11 cellular contexts compared by ENCODE assay signal in genomic region chr11:71488086-71488967, GRCh38. TPM values are rescaled to one million over a fixed set of nuclear protein-coding genes. Genes with fewer than 3 reads are reported as not detected.
DNase-seq lines count a peak whose midpoint lies in the region; ATAC-seq and TF ChIP-seq lines count a peak whose summit lies in the region.
"Had no signal": no experiment of that assay in that cellular context is flagged by ENCODE, and none has a peak within 500 bp of the region (broad histone marks: within the 10 kb centered on the region; RNA-seq: fewer than 3 reads in every experiment).

No MANE protein-coding gene starts in this region.

- POLR2A ChIA-PET in activated naive CD8-positive, alpha-beta T cell treated with anti-CD3 and anti-CD28 coated beads, Interleukin-2, amount 10 ng/mL, durations not matched to agents 7 days and 5 days (lab: Charles Lee): no interaction called here

- no peaks in the 10 kb centered on the region for H3K27me3 Mint-ChIP-seq in activated naive CD8-positive, alpha-beta T cell treated with anti-CD3 and anti-CD28 coated beads, Interleukin-2, amount 10 ng/mL, durations not matched to agents 7 days and 5 days

- no peaks in the 10 kb centered on the region for H3K9me3 ChIP-seq in right atrium auricular region
- no peaks in the 10 kb centered on the region for H3K9me3 ChIP-seq in uterus

- H3K4me1 ChIP-seq in right atrium auricular region: peaks cover 0 to 6% of the 10 kb centered on the region in 2 donors
- no peaks in the 10 kb centered on the region for H3K4me1 ChIP-seq in uterus

- no peak overlapping the region for H3K4me3 Mint-ChIP-seq in activated naive CD8-positive, alpha-beta T cell treated with anti-CD3 and anti-CD28 coated beads, Interleukin-2, amount 10 ng/mL, durations not matched to agents 7 days and 5 days

- H3K9me3 Mint-ChIP-seq in activated naive CD8-positive, alpha-beta T cell treated with anti-CD3 and anti-CD28 coated beads, Interleukin-2, amount 10 ng/mL, durations not matched to agents 7 days and 5 days: no peaks in the 10 kb centered on the region

- H3K27me3 ChIP-seq in right atrium auricular region (no peaks in the 10 kb centered on the region), uterus (no peaks in the 10 kb centered on the region)

- H3K36me3 ChIP-seq in right atrium auricular region (peaks cover 41% of the 10 kb centered on the region), uterus (no peaks in the 10 kb centered on the region)

- intact Hi-C loops in Right ventricle myocardium inferior (cut with DNase I): no loop called here
- intact Hi-C loops in uterus (cut with DNase I; ENCODE audit: low total_unique reads): no loop called here

- peak; percentile 30 for DNase-seq in Right ventricle myocardium inferior (ENCODE audit: missing footprints)
- DNase-seq in right atrium auricular region (ENCODE audit: low spot score): no peak
- no peak for DNase-seq in activated naive CD8-positive, alpha-beta T cell treated with anti-CD3 and anti-CD28 coated beads, Interleukin-2, amount 10 ng/mL, durations not matched to agents 7 days and 5 days
- peak; percentile 74 for DNase-seq in kidney glomerular epithelial cell (lab: John Stamatoyannopoulos, UW)
- no peak for DNase-seq in uterus
- no peak for DNase-seq in OCI-M1 (lab: John Stamatoyannopoulos, UW)
- DNase-seq in GM19240 (ENCODE audit: insufficient read length, low spot score): no peak
- DNase-seq: substantia nigra had no signal

- H3K27ac ChIP-seq in right atrium auricular region (no peak overlapping the region), uterus (peak overlapping the region; percentile 5 to 10)
- H3K27ac ChIP-seq: KMS-11 had no signal

- TF ChIP-seq CTCF in right atrium auricular region (IDR thresholded peaks at IDR 0.05) (no peak), uterus (IDR thresholded peaks at IDR 0.05) (no peak)

- no peak for TF ChIP-seq POLR2A in uterus (IDR thresholded peaks at IDR 0.05)

- peaks cover 3% of the 10 kb centered on the region for H3K4me1 Mint-ChIP-seq in activated naive CD8-positive, alpha-beta T cell treated with anti-CD3 and anti-CD28 coated beads, Interleukin-2, amount 10 ng/mL, durations not matched to agents 7 days and 5 days

- ATAC-seq in Right ventricle myocardium inferior: no peak
- no peak for ATAC-seq in activated naive CD8-positive, alpha-beta T cell treated with anti-CD3 and anti-CD28 coated beads, Interleukin-2, amount 10 ng/mL, durations not matched to agents 7 days and 5 days (ENCODE audit: low read depth)
- no peak for ATAC-seq in HG03045 (IDR thresholded peaks at IDR 0.05; ENCODE audit: unreplicated experiment)

- H3K27ac Mint-ChIP-seq in activated naive CD8-positive, alpha-beta T cell treated with anti-CD3 and anti-CD28 coated beads, Interleukin-2, amount 10 ng/mL, durations not matched to agents 7 days and 5 days: peak overlapping the region; percentile 55

- no peak overlapping the region for H3K4me3 ChIP-seq in right atrium auricular region
- no peak overlapping the region for H3K4me3 ChIP-seq in uterus

- H3K36me3 Mint-ChIP-seq in activated naive CD8-positive, alpha-beta T cell treated with anti-CD3 and anti-CD28 coated beads, Interleukin-2, amount 10 ng/mL, durations not matched to agents 7 days and 5 days: peaks cover 40% of the 10 kb centered on the region

RNA-seq across cellular contexts. Expression of gene NADSYN1, which starts 35.3 kb away (rescaled TPM):
- total RNA-seq in Right ventricle myocardium inferior (22.1 TPM), right atrium auricular region (10 to 100 TPM; 18.0 to 18.8 TPM), uterus (10 to 100 TPM; 20.0 to 73.0 (median 32.8) TPM)
- total RNA-seq in activated naive CD8-positive, alpha-beta T cell treated with anti-CD3 and anti-CD28 coated beads, Interleukin-2, amount 10 ng/mL, durations not matched to agents 7 days and 5 days: 100 to 1,000 TPM; 172 to 186 TPM

RNA-seq across cellular contexts. Expression of gene KRTAP5-7, which starts 38.7 kb away (rescaled TPM):
- total RNA-seq in Right ventricle myocardium inferior (not detected), right atrium auricular region (not detected), uterus (under 1 TPM in 1 of 4 donors, not detected in 3; 0.95 TPM)
- total RNA-seq in activated naive CD8-positive, alpha-beta T cell treated with anti-CD3 and anti-CD28 coated beads, Interleukin-2, amount 10 ng/mL, durations not matched to agents 7 days and 5 days: not detected
- total RNA-seq: Calu3 had no signal

RNA-seq across cellular contexts. Expression of gene DHCR7, which starts 40.1 kb away (rescaled TPM):
- total RNA-seq in Right ventricle myocardium inferior (46.3 TPM), right atrium auricular region (10 to 100 TPM; 26.8 to 37.6 TPM), uterus (10 to 100 TPM in 3 of 4 donors, 1 to 10 TPM in 1; 7.1 to 24.1 (median 17.8) TPM)
- total RNA-seq in activated naive CD8-positive, alpha-beta T cell treated with anti-CD3 and anti-CD28 coated beads, Interleukin-2, amount 10 ng/mL, durations not matched to agents 7 days and 5 days: 10 to 100 TPM; 47.0 to 48.8 TPM

RNA-seq across cellular contexts. Expression of gene KRTAP5-8, which starts 49.5 kb away (rescaled TPM):
- not detected for total RNA-seq in Right ventricle myocardium inferior
- total RNA-seq in right atrium auricular region: not detected
- not detected for total RNA-seq in activated naive CD8-positive, alpha-beta T cell treated with anti-CD3 and anti-CD28 coated beads, Interleukin-2, amount 10 ng/mL, durations not matched to agents 7 days and 5 days
- under 1 TPM in 1 of 4 donors, not detected in 3; 0.64 TPM for total RNA-seq in uterus
- total RNA-seq: Calu3 had no signal

RNA-seq across cellular contexts. Expression of gene KRTAP5-9, which starts 59.9 kb away (rescaled TPM):
- total RNA-seq in Right ventricle myocardium inferior: not detected
- total RNA-seq in right atrium auricular region: not detected
- not detected for total RNA-seq in activated naive CD8-positive, alpha-beta T cell treated with anti-CD3 and anti-CD28 coated beads, Interleukin-2, amount 10 ng/mL, durations not matched to agents 7 days and 5 days
- total RNA-seq in uterus: not detected
- total RNA-seq: Calu3 had no signal

Comparison
In these comparisons a context has a peak if more than half of its experiments do, and no peak if none do; other contexts are left out.
1. DNase-seq: peak in Right ventricle myocardium inferior (single experiment) and kidney glomerular epithelial cell (single experiment); none in right atrium auricular region (single experiment), activated naive CD8-positive, alpha-beta T cell treated with anti-CD3 and anti-CD28 coated beads, Interleukin-2, amount 10 ng/mL, durations not matched to agents 7 days and 5 days (single experiment), uterus (0 of 2), OCI-M1 (single experiment) and GM19240 (single experiment).
2. H3K27ac ChIP-seq: peak in uterus (2 of 2); none in right atrium auricular region (0 of 2).